ENCODE assay signal across 10 cellular contexts in genomic region chr14:25237845-25238244, GRCh38.
DNase-seq lines count a peak whose midpoint lies in the region; ATAC-seq and TF ChIP-seq lines count a peak whose summit lies in the region.
"Had no signal": no experiment of that assay in that cellular context is flagged by ENCODE, and none has a peak within 500 bp of the region (broad histone marks: within the 10 kb centered on the region; RNA-seq: fewer than 3 reads in every experiment).

No MANE protein-coding gene starts in this region.

- H3K9me3 Mint-ChIP-seq in stimulated activated memory B cell treated with anti-CD40 and anti-IgM and Interleukin-4, amounts not matched to agents 10 μg/mL and 1 μg/mL and 100 μg/mL, for 72 hours: no peaks in the 10 kb centered on the region
- no peaks in the 10 kb centered on the region for H3K9me3 Mint-ChIP-seq in activated CD4-positive, alpha-beta T cell treated with anti-CD3 and anti-CD28 coated beads, Interleukin-2, amount 10 ng/mL, durations not matched to agents 24 days and 14 days
- H3K9me3 Mint-ChIP-seq: activated T-helper 1 cell treated with anti-CD3 and anti-CD28 coated beads, Interleukin-12 subunit alpha, Interleukin-12 subunit beta, Interleukin-2, Interleukin-4 antibody, amounts not matched to agents 30 ng/mL and 10 ng/mL and 1 ng/mL, durations not matched to agents 14 hours and 24 hours and 36 hours had no signal

- H3K27me3 Mint-ChIP-seq in stimulated activated memory B cell treated with anti-CD40 and anti-IgM and Interleukin-4, amounts not matched to agents 10 μg/mL and 1 μg/mL and 100 μg/mL, for 72 hours: no peaks in the 10 kb centered on the region
- no peaks in the 10 kb centered on the region for H3K27me3 Mint-ChIP-seq in activated CD4-positive, alpha-beta T cell treated with anti-CD3 and anti-CD28 coated beads, Interleukin-2, amount 10 ng/mL, durations not matched to agents 24 days and 14 days

- no peak overlapping the region for H3K27ac ChIP-seq in WERI-Rb-1

- peak; percentile 21 for DNase-seq in D341Med (ENCODE audit: low spot score)
- peak; percentile 1 for DNase-seq in Jurkat, Clone E6-1 (ENCODE audit: low read depth, low spot score)
- peak; percentile 7 for DNase-seq in WERI-Rb-1
- DNase-seq in iPS-NIHi7 (ENCODE audit: extremely low spot score): peak; percentile 41
- no peak for DNase-seq in KG1 (lab: John Stamatoyannopoulos, UW)
- no peak for DNase-seq in activated effector memory CD4-positive, alpha-beta T cell treated with anti-CD3 and anti-CD28 coated beads, Interleukin-2, amount 50 U/mL, for 16 hours
- DNase-seq in activated CD4-positive, alpha-beta T cell treated with anti-CD3 and anti-CD28 coated beads, Interleukin-2, amount 10 ng/mL, durations not matched to agents 24 days and 14 days: no peak

- no peak overlapping the region for H3K4me3 Mint-ChIP-seq in stimulated activated memory B cell treated with anti-CD40 and anti-IgM and Interleukin-4, amounts not matched to agents 10 μg/mL and 1 μg/mL and 100 μg/mL, for 72 hours
- no peak overlapping the region for H3K4me3 Mint-ChIP-seq in activated CD4-positive, alpha-beta T cell treated with anti-CD3 and anti-CD28 coated beads, Interleukin-2, amount 10 ng/mL, durations not matched to agents 24 days and 14 days
- H3K4me3 Mint-ChIP-seq: activated T-helper 1 cell treated with anti-CD3 and anti-CD28 coated beads, Interleukin-12 subunit alpha, Interleukin-12 subunit beta, Interleukin-2, Interleukin-4 antibody, amounts not matched to agents 30 ng/mL and 10 ng/mL and 1 ng/mL, durations not matched to agents 14 hours and 24 hours and 36 hours had no signal

- intact Hi-C loops in activated CD4-positive, alpha-beta T cell treated with anti-CD3 and anti-CD28 coated beads, Interleukin-2, amount 10 ng/mL, durations not matched to agents 24 days and 14 days (cut with micrococcal nuclease): no loop called here

- no peaks in the 10 kb centered on the region for H3K36me3 ChIP-seq in WERI-Rb-1

- no peaks in the 10 kb centered on the region for H3K4me1 Mint-ChIP-seq in stimulated activated memory B cell treated with anti-CD40 and anti-IgM and Interleukin-4, amounts not matched to agents 10 μg/mL and 1 μg/mL and 100 μg/mL, for 72 hours
- no peaks in the 10 kb centered on the region for H3K4me1 Mint-ChIP-seq in activated CD4-positive, alpha-beta T cell treated with anti-CD3 and anti-CD28 coated beads, Interleukin-2, amount 10 ng/mL, durations not matched to agents 24 days and 14 days

- no peaks in the 10 kb centered on the region for H3K9me3 ChIP-seq in WERI-Rb-1 (ENCODE audit: severe bottlenecking)

- no peak overlapping the region for H3K27ac Mint-ChIP-seq in stimulated activated memory B cell treated with anti-CD40 and anti-IgM and Interleukin-4, amounts not matched to agents 10 μg/mL and 1 μg/mL and 100 μg/mL, for 72 hours
- no peak overlapping the region for H3K27ac Mint-ChIP-seq in activated CD4-positive, alpha-beta T cell treated with anti-CD3 and anti-CD28 coated beads, Interleukin-2, amount 10 ng/mL, durations not matched to agents 24 days and 14 days
- H3K27ac Mint-ChIP-seq: activated T-helper 1 cell treated with anti-CD3 and anti-CD28 coated beads, Interleukin-12 subunit alpha, Interleukin-12 subunit beta, Interleukin-2, Interleukin-4 antibody, amounts not matched to agents 30 ng/mL and 10 ng/mL and 1 ng/mL, durations not matched to agents 14 hours and 24 hours and 36 hours had no signal

- TF ChIP-seq CTCF in WERI-Rb-1 (IDR thresholded peaks at IDR 0.05; ENCODE audit: low read depth, low read length): peak; percentile 15; the same call in 1 of the 2 replicates

- no peak overlapping the region for H3K4me3 ChIP-seq in Jurkat, Clone E6-1 (ENCODE audit: low read length)
- no peak overlapping the region for H3K4me3 ChIP-seq in WERI-Rb-1 (ENCODE audit: low read depth, low read length)

- H3K27me3 ChIP-seq in WERI-Rb-1 (ENCODE audit: insufficient read depth, low read depth, severe bottlenecking): peaks cover 54% of the 10 kb centered on the region

- no peak for ATAC-seq in stimulated activated memory B cell treated with anti-CD40 and anti-IgM and Interleukin-4, amounts not matched to agents 10 μg/mL and 1 μg/mL and 100 μg/mL, for 72 hours
- ATAC-seq: right cardiac atrium had no signal

- H3K36me3 Mint-ChIP-seq in stimulated activated memory B cell treated with anti-CD40 and anti-IgM and Interleukin-4, amounts not matched to agents 10 μg/mL and 1 μg/mL and 100 μg/mL, for 72 hours: no peaks in the 10 kb centered on the region
- no peaks in the 10 kb centered on the region for H3K36me3 Mint-ChIP-seq in activated CD4-positive, alpha-beta T cell treated with anti-CD3 and anti-CD28 coated beads, Interleukin-2, amount 10 ng/mL, durations not matched to agents 24 days and 14 days (ENCODE audit: low read depth)

Comparison
In these comparisons a context has a peak if more than half of its experiments do, and no peak if none do; other contexts are left out.
1. DNase-seq: peak in D341Med (single experiment), Jurkat, Clone E6-1 (single experiment), WERI-Rb-1 (single experiment) and iPS-NIHi7 (single experiment); none in KG1 (single experiment), activated effector memory CD4-positive, alpha-beta T cell treated with anti-CD3 and anti-CD28 coated beads, Interleukin-2, amount 50 U/mL, for 16 hours (single experiment) and activated CD4-positive, alpha-beta T cell treated with anti-CD3 and anti-CD28 coated beads, Interleukin-2, amount 10 ng/mL, durations not matched to agents 24 days and 14 days (single experiment).